ENCODE assay signal across 8 cellular contexts in the genomic region with DNA sequence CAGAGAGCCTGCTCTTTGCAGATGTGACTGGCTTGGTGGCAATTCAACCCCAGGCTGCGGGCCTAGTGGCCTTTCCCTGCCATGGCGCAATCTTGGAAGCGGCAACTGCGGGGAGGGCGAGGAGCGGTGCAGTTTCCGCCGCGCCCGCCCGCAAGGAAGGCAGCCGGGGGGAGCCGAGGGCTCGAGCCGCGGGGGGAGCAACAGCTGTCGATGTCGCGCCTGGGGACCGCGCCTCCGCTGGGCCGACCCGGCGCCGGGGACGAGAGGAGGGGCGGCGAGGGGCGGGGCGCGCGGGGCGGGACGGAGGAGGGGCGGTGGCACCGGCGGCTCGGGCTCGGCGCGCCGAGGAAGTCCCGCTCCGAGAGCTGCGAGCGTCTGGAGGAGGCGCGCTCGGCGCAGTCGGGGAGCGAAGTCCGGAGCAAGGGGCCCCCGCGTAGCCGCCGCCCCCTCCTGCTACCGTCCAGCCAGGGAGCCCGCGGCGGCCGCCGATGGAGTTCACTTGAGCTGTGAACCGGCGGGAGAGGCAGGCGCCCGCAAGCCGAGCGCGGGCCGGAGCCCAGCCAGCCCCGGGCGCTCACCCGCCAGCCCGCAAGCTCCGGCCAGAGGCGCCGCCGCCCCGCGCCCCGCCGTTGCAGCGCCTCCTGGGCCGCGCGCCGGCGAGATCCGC.
A peak's percentile ranks its signal among the peaks of the same experiment; 100 is the strongest.
DNase-seq lines count a peak whose midpoint lies in the region; ATAC-seq and TF ChIP-seq lines count a peak whose summit lies in the region.

No MANE protein-coding gene starts in this region.

- H3K9me3 ChIP-seq in mesenchymal stem cell (ENCODE audit: control insufficient read depth, low read length): no peaks in the 10 kb centered on the region

- peak overlapping the region; percentile 94 for H3K4me3 Mint-ChIP-seq in stimulated activated effector memory CD8-positive, alpha-beta T cell treated with anti-CD3 and anti-CD28 coated beads, Interleukin-12 subunit alpha, Interleukin-12 subunit beta, amount 100 ng/mL, for 72 hours

- H2BK120ac ChIP-seq in mesenchymal stem cell (ENCODE audit: low read depth, low read length): no peak overlapping the region

- H2BK12ac ChIP-seq in mesenchymal stem cell (ENCODE audit: low read length in 2 of 2): no peak overlapping the region

- peak; percentile 80 for DNase-seq in NCI-H2107 (lab: John Stamatoyannopoulos, UW)
- DNase-seq in activated CD4-positive, alpha-beta T cell treated with anti-CD3 and anti-CD28 coated beads, Interleukin-2, amount 50 U/mL, for 4 hours: peak; percentile 27 to 28
- DNase-seq in effector CD4-positive, alpha-beta T cell: peak; percentile 48
- peak; percentile 46 for DNase-seq in mesenchymal stem cell
- DNase-seq in stimulated activated effector memory CD8-positive, alpha-beta T cell treated with anti-CD3 and anti-CD28 coated beads, Interleukin-12 subunit alpha, Interleukin-12 subunit beta, amount 100 ng/mL, for 72 hours (ENCODE audit: low spot score in 2 of 2): peak; percentile 40 to 70

- H3K27ac ChIP-seq in mesenchymal stem cell (ENCODE audit: low read length, poor library complexity, severe bottlenecking): peak overlapping the region; percentile 53

- peak overlapping the region; percentile 95 for H3K4me3 ChIP-seq in GM12875 (ENCODE audit: low read depth, low read length)
- H3K4me3 ChIP-seq in mesenchymal stem cell (ENCODE audit: insufficient read depth in 1 of 2, low read depth in 1 of 2, low read length in 2 of 2): peak overlapping the region; percentile 87 to 88

- WGBS in mesenchymal stem cell: 0% methylated on average over 22 of the region's 91 CpGs

- peak; percentile 13; the same call in 1 of the 2 replicates for TF ChIP-seq CTCF in GM12875 (IDR thresholded peaks at IDR 0.05; ENCODE audit: borderline replicate concordance, insufficient read depth, low read depth, low read length)

- H3K27me3 ChIP-seq in mesenchymal stem cell (ENCODE audit: control insufficient read depth in 1 of 2, insufficient read depth in 1 of 2, low read length in 2 of 2): no peaks in the 10 kb centered on the region

- H3K14ac ChIP-seq in mesenchymal stem cell (ENCODE audit: low read length in 2 of 2): no peak overlapping the region

- H2AFZ ChIP-seq in mesenchymal stem cell (ENCODE audit: low read depth, low read length): no peak overlapping the region

- H3K9me3 Mint-ChIP-seq in stimulated activated effector memory CD8-positive, alpha-beta T cell treated with anti-CD3 and anti-CD28 coated beads, Interleukin-12 subunit alpha, Interleukin-12 subunit beta, amount 100 ng/mL, for 72 hours: no peaks in the 10 kb centered on the region

- H4K8ac ChIP-seq in mesenchymal stem cell (ENCODE audit: low read length): no peak overlapping the region

- no peak overlapping the region for H3K27ac Mint-ChIP-seq in stimulated activated effector memory CD8-positive, alpha-beta T cell treated with anti-CD3 and anti-CD28 coated beads, Interleukin-12 subunit alpha, Interleukin-12 subunit beta, amount 100 ng/mL, for 72 hours

- no peak overlapping the region for H3K23ac ChIP-seq in mesenchymal stem cell (ENCODE audit: low read length in 2 of 2)

- peaks cover 29% of the 10 kb centered on the region for H3K4me1 Mint-ChIP-seq in stimulated activated effector memory CD8-positive, alpha-beta T cell treated with anti-CD3 and anti-CD28 coated beads, Interleukin-12 subunit alpha, Interleukin-12 subunit beta, amount 100 ng/mL, for 72 hours

- peaks cover 3% of the 10 kb centered on the region for H3K79me1 ChIP-seq in mesenchymal stem cell (replicated peaks; ENCODE audit: low read length, poor library complexity, severe bottlenecking)

- no peaks in the 10 kb centered on the region for H3K36me3 ChIP-seq in mesenchymal stem cell (ENCODE audit: control insufficient read depth in 1 of 2, insufficient read depth in 2 of 2, low read depth in 1 of 2, low read length in 2 of 2)

- H2BK15ac ChIP-seq in mesenchymal stem cell (ENCODE audit: low read depth, poor library complexity, severe bottlenecking): no peak overlapping the region

- no peak overlapping the region for H2BK5ac ChIP-seq in mesenchymal stem cell (ENCODE audit: low read depth, low read length, poor library complexity, severe bottlenecking)

- no peak overlapping the region for H3K4ac ChIP-seq in mesenchymal stem cell (ENCODE audit: low read depth in 1 of 2, low read length in 2 of 2)

- H2AK5ac ChIP-seq in mesenchymal stem cell (ENCODE audit: low read length, severe bottlenecking): no peak overlapping the region

- H3K18ac ChIP-seq in mesenchymal stem cell (ENCODE audit: low read depth in 1 of 2, low read length in 2 of 2): peak overlapping the region in 1 of 2 experiments; percentile 5

- H3K4me1 ChIP-seq in mesenchymal stem cell (ENCODE audit: control insufficient read depth, insufficient read depth, low read depth, low read length): peaks cover 12% of the 10 kb centered on the region

- H3K4me2 ChIP-seq in mesenchymal stem cell (ENCODE audit: low read length, poor library complexity, severe bottlenecking): peak overlapping the region; percentile 99

- H3K9ac ChIP-seq in mesenchymal stem cell (ENCODE audit: low read length): peak overlapping the region; percentile 91

- H4K91ac ChIP-seq in mesenchymal stem cell (ENCODE audit: low read length): no peak overlapping the region

- H3K36me3 Mint-ChIP-seq in stimulated activated effector memory CD8-positive, alpha-beta T cell treated with anti-CD3 and anti-CD28 coated beads, Interleukin-12 subunit alpha, Interleukin-12 subunit beta, amount 100 ng/mL, for 72 hours: peaks cover 11% of the 10 kb centered on the region

- ATAC-seq in HG02623 (IDR thresholded peaks at IDR 0.05; ENCODE audit: unreplicated experiment) (peak; percentile 62), GM18870 (IDR thresholded peaks at IDR 0.05; ENCODE audit: unreplicated experiment) (no peak)
- ATAC-seq in stimulated activated effector memory CD8-positive, alpha-beta T cell treated with anti-CD3 and anti-CD28 coated beads, Interleukin-12 subunit alpha, Interleukin-12 subunit beta, amount 100 ng/mL, for 72 hours: peak; percentile 82

Comparison
In these comparisons a context has a peak if more than half of its experiments do, and no peak if none do; other contexts are left out.
1. DNase-seq: peak in every context shown above with its lines; median percentile 80 in NCI-H2107; 55 in stimulated activated effector memory CD8-positive, alpha-beta T cell treated with anti-CD3 and anti-CD28 coated beads, Interleukin-12 subunit alpha, Interleukin-12 subunit beta, amount 100 ng/mL, for 72 hours; 48 in effector CD4-positive, alpha-beta T cell; 46 in mesenchymal stem cell; 28 in activated CD4-positive, alpha-beta T cell treated with anti-CD3 and anti-CD28 coated beads, Interleukin-2, amount 50 U/mL, for 4 hours.